ENCODE assay signal across 21 cellular contexts in genomic region chr12:97573901-97574300, GRCh38.
"Had no signal": no experiment of that assay in that cellular context is flagged by ENCODE, and none has a peak within 500 bp of the region (broad histone marks: within the 10 kb centered on the region; RNA-seq: fewer than 3 reads in every experiment).

No MANE protein-coding gene starts in this region.

- H3K27ac ChIP-seq: ascending aorta, cardiac muscle cell, PC-9, SK-N-MC had no signal

- H3K36me3 ChIP-seq: ascending aorta, cardiac muscle cell had no signal

- H3K27me3 ChIP-seq: ascending aorta, cardiac muscle cell had no signal

- ATAC-seq: activated CD8-positive, alpha-beta T cell treated with anti-CD3 and anti-CD28 coated beads, Interleukin-2, amount 10 ng/mL, durations not matched to agents 7 days and 5 days; K562; WTC11 had no signal

- H3K4me3 ChIP-seq: ascending aorta, cardiac muscle cell, K562, PC-9, SK-N-MC had no signal

- H3K9me3 ChIP-seq: ascending aorta had no signal

- H3K4me2 ChIP-seq: PC-9 had no signal

- DNase-seq: activated CD4-positive, alpha-beta T cell treated with anti-CD3 and anti-CD28 coated beads for 48 hours; activated CD4-positive, alpha-beta T cell treated with anti-CD3 and anti-CD28 coated beads, Interleukin-2, amount 50 U/mL, for 4 hours; activated CD4-positive, CD25-positive, alpha-beta regulatory T cell treated with anti-CD3 and anti-CD28 coated beads, Interleukin-2, amount 50 U/mL, for 72 hours; activated CD8-positive, alpha-beta memory T cell treated with anti-CD3 and anti-CD28 coated beads, Interleukin-2, amount 50 U/mL, for 48 hours; activated CD8-positive, alpha-beta T cell treated with anti-CD3 and anti-CD28 coated beads, Interleukin-2, amount 10 ng/mL, durations not matched to agents 7 days and 5 days; activated effector memory CD4-positive, alpha-beta T cell treated with Interleukin-2 at 50 U/mL for 16 hours; activated naive CD4-positive, alpha-beta T cell; activated T-cell treated with anti-CD3 and anti-CD28 coated beads, Interleukin-2, amount 50 U/mL, for 1 hour; NCI-H1105 treated with DMSO at 0.1 percent for 48 hours; NCI-H146; NCI-H187 treated with DMSO at 0.1 percent for 48 hours; NCI-H2081 treated with DMSO at 0.1 percent for 48 hours; NCI-H446; NCI-H524; SIG-M5 had no signal

- H2AFZ ChIP-seq: PC-9 had no signal

- H3K4me1 ChIP-seq: ascending aorta had no signal
